16 cellular contexts compared by ENCODE assay signal in the genomic region with DNA sequence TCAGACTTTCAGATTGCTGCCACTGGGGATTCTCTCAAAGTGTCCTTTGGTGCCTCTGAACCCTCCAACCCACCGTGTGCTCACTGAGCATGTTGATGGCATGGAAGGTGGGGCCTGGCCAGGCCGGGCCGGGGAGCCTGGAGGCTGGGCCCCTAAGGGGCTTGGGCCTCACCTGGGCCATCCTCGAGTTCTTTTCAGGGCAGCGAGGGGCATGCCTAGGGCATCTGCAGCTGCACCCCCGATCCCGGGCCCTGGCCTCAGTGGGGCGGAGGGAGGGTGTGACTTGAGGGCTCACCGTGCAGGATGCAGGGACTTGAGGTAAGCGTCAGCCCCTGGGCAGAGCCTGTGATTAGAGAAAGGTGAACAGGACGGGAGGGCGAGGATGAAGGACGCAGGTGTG.
"Had no signal": no experiment of that assay in that cellular context is flagged by ENCODE, and none has a peak within 500 bp of the region (broad histone marks: within the 10 kb centered on the region; RNA-seq: fewer than 3 reads in every experiment).

No MANE protein-coding gene starts in this region.

- H3K27me3 Mint-ChIP-seq: activated naive CD8-positive, alpha-beta T cell treated with anti-CD3 and anti-CD28 coated beads, Interleukin-2, amount 50 U/mL, for 24 hours had no signal

- H3K9me3 ChIP-seq: breast epithelium, neutrophil, stomach, testis had no signal

- H3K27me3 ChIP-seq: breast epithelium, stomach, testis had no signal

- H3K4me3 Mint-ChIP-seq: activated naive CD8-positive, alpha-beta T cell treated with anti-CD3 and anti-CD28 coated beads, Interleukin-2, amount 50 U/mL, for 24 hours had no signal

- H3K27ac ChIP-seq: neutrophil, testis had no signal

- H3K27ac Mint-ChIP-seq: activated naive CD8-positive, alpha-beta T cell treated with anti-CD3 and anti-CD28 coated beads, Interleukin-2, amount 50 U/mL, for 24 hours had no signal

- H3K9me3 Mint-ChIP-seq: activated CD4-positive, alpha-beta T cell treated with anti-CD3 and anti-CD28 coated beads, Interleukin-2, amount 10 ng/mL, durations not matched to agents 7 days and 5 days; activated naive CD8-positive, alpha-beta T cell treated with anti-CD3 and anti-CD28 coated beads, Interleukin-2, amount 50 U/mL, for 24 hours; activated T-helper 1 cell treated with anti-CD3 and anti-CD28 coated beads, Interleukin-12 subunit alpha, Interleukin-12 subunit beta, Interleukin-2, Interleukin-4 antibody, amounts not matched to agents 30 ng/mL and 10 ng/mL and 1 ng/mL, durations not matched to agents 14 hours and 24 hours and 36 hours had no signal

- ATAC-seq: activated naive CD8-positive, alpha-beta T cell treated with anti-CD3 and anti-CD28 coated beads, Interleukin-2, amount 50 U/mL, for 24 hours had no signal

- H3K4me3 ChIP-seq: breast epithelium, lung, testis had no signal

- H3K36me3 ChIP-seq: breast epithelium, neutrophil, stomach had no signal

- DNase-seq: activated CD4-positive, alpha-beta T cell treated with anti-CD3 and anti-CD28 coated beads, Interleukin-2, amount 10 ng/mL, durations not matched to agents 7 days and 5 days; activated CD8-positive, alpha-beta memory T cell treated with anti-CD3 and anti-CD28 coated beads for 24 hours; activated naive CD4-positive, alpha-beta T cell; activated naive CD8-positive, alpha-beta T cell treated with anti-CD3 and anti-CD28 coated beads, Interleukin-2, amount 50 U/mL, for 24 hours; aorta; head of caudate nucleus; left cardiac atrium; midbrain; stimulated activated CD4-positive, alpha-beta T cell treated with anti-CD3 and anti-CD28 coated beads, Interleukin-15, amount 100 ng/mL, for 24 hours; stimulated activated CD4-positive, alpha-beta T cell treated with anti-CD3 and anti-CD28 coated beads, Interleukin-4, amount 100 ng/mL, for 24 hours; testis had no signal
